In genomic region chr12:11712491-11712890, GRCh38 we compare ENCODE assay signal across 18 cellular contexts.
"Had no signal": no experiment of that assay in that cellular context is flagged by ENCODE, and none has a peak within 500 bp of the region (broad histone marks: within the 10 kb centered on the region; RNA-seq: fewer than 3 reads in every experiment).

No MANE protein-coding gene starts in this region.

- H3K27ac Mint-ChIP-seq: activated naive CD8-positive, alpha-beta T cell treated with anti-CD3 and anti-CD28 coated beads, Interleukin-2, amount 10 ng/mL, durations not matched to agents 7 days and 5 days had no signal

- H3K27me3 Mint-ChIP-seq: activated naive CD8-positive, alpha-beta T cell treated with anti-CD3 and anti-CD28 coated beads, Interleukin-2, amount 10 ng/mL, durations not matched to agents 7 days and 5 days had no signal

- H3K4me3 ChIP-seq: cardiac muscle cell, left ventricle myocardium inferior, ovary, SJCRH30, transverse colon had no signal

- H3K36me3 ChIP-seq: cardiac muscle cell, left ventricle myocardium inferior, ovary, SJCRH30, transverse colon had no signal

- H3K27ac ChIP-seq: cardiac muscle cell, left ventricle myocardium inferior, ovary, SJCRH30, VCaP had no signal

- H3K4me3 Mint-ChIP-seq: activated naive CD8-positive, alpha-beta T cell treated with anti-CD3 and anti-CD28 coated beads, Interleukin-2, amount 10 ng/mL, durations not matched to agents 7 days and 5 days had no signal

- H3K27me3 ChIP-seq: cardiac muscle cell, ovary, SJCRH30, transverse colon had no signal

- FAIRE-seq: kidney had no signal

- DNase-seq: activated CD4-positive, alpha-beta T cell treated with anti-CD3 and anti-CD28 coated beads for 4 hours; activated gamma-delta T cell; activated naive CD8-positive, alpha-beta T cell treated with anti-CD3 and anti-CD28 coated beads, Interleukin-2, amount 10 ng/mL, durations not matched to agents 7 days and 5 days; activated T-cell treated with anti-CD3 and anti-CD28 coated beads, Interleukin-2, amount 50 U/mL, for 1 hour; aorta; cortex of kidney; kidney; left ventricle myocardium inferior; mesendoderm; ovary; SJCRH30; stimulated activated CD4-positive, alpha-beta T cell treated with anti-CD3 and anti-CD28 coated beads, Interleukin-15, amount 100 ng/mL, for 24 hours; stimulated activated CD4-positive, alpha-beta T cell treated with anti-CD3 and anti-CD28 coated beads, Interleukin-4, amount 100 ng/mL, for 24 hours; SW 1271; T-helper 9 cell; transverse colon had no signal

- H3K9me3 ChIP-seq: left ventricle myocardium inferior, ovary, SJCRH30, transverse colon had no signal

- H3K4me1 ChIP-seq: SJCRH30 had no signal
